8 cellular contexts compared by ENCODE assay signal in the genomic region with DNA sequence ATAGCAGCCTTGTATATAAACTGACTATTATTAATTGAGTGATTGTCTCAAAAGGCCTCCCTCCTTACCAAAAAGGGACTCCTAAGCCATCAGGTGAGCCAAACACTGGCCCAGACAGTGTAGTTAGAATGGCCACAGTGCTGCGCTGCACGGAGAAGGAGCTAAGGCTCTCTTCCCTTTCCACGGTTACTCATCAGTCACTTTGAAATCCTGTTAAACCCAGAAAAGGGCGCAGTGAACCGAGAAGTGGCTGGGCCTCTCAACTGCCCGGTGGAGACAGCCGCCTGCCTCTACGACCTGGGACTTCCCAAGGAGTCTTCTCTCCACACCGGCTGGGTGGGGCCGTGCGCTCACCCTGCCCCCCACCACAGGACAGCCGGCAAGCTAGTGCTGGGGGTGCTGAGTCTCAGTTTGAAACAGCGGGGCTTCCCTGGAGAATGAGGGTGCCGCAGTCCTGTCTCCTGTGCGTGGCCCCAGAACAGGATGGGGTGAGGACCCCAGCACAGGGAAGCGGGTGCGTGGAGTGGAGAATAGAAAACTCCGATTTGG. TPM values are rescaled to one million over a fixed set of nuclear protein-coding genes. Genes with fewer than 3 reads are reported as not detected.
DNase-seq lines count a peak whose midpoint lies in the region; ATAC-seq and TF ChIP-seq lines count a peak whose summit lies in the region.

No MANE protein-coding gene starts in this region.

- ATAC-seq in HG03378 (IDR thresholded peaks at IDR 0.05; ENCODE audit: unreplicated experiment): peak; percentile 27
- ATAC-seq in lung (ENCODE audit: insufficient read depth, low FRiP score): no peak

- H3K36me3 ChIP-seq in SK-N-MC (ENCODE audit: insufficient read depth, low read length) (no peaks in the 10 kb centered on the region), lung (ENCODE audit: control insufficient read depth in 2 of 2, insufficient read depth in 2 of 2, low read length in 2 of 2) (peaks cover 0 to 6% of the 10 kb centered on the region in 2 donors), stomach (peaks cover 0 to 10% (median 2%) of the 10 kb centered on the region in 4 donors)

- H3K27ac ChIP-seq in SK-N-MC: no peak overlapping the region; the same call in 1 of the 2 replicates
- peak overlapping the region; percentile 98 for H3K27ac ChIP-seq in coronary artery
- peak overlapping the region; percentile 99 to 100 for H3K27ac ChIP-seq in lung (ENCODE audit: low read depth in 1 of 2, low read length in 1 of 2)
- H3K27ac ChIP-seq in stomach: peak overlapping the region; percentile 95 to 100 (median 99)

- 0 to 1% methylated on average over 18 of the region's 18 CpGs for WGBS in lung, 2 donors
- 0 to 1% (median 1%) methylated on average over 13 to 18 of the region's 18 CpGs for WGBS in stomach, 5 donors

- H3K4me3 ChIP-seq in SK-N-MC: peak overlapping the region; percentile 90
- H3K4me3 ChIP-seq in coronary artery: peak overlapping the region; percentile 94
- peak overlapping the region; percentile 99 for H3K4me3 ChIP-seq in lung
- peak overlapping the region; percentile 78 to 98 (median 94) for H3K4me3 ChIP-seq in stomach

- H3K4me1 ChIP-seq in lung (ENCODE audit: control insufficient read depth in 2 of 2, insufficient read depth in 2 of 2, low read length in 2 of 2) (peaks cover 6 to 18% of the 10 kb centered on the region in 2 donors), stomach (peaks cover 33 to 74% (median 57%) of the 10 kb centered on the region in 4 donors)

- TF ChIP-seq CTCF in coronary artery (IDR thresholded peaks at IDR 0.05) (no peak), lung (IDR thresholded peaks at IDR 0.05; ENCODE audit: control extremely low read depth, extremely low read depth) (no peak), stomach (IDR thresholded peaks at IDR 0.05) (no peak)

- H3K27me3 ChIP-seq in lung (ENCODE audit: control insufficient read depth, insufficient read depth) (no peaks in the 10 kb centered on the region), stomach (no peaks in the 10 kb centered on the region)

- peak; percentile 42 to 51 for DNase-seq in activated CD4-positive, alpha-beta T cell treated with anti-CD3 and anti-CD28 coated beads for 4 hours
- DNase-seq in activated CD4-positive, alpha-beta T cell treated with anti-CD3 and anti-CD28 coated beads for 1 hour: no peak
- no peak for DNase-seq in SK-N-MC (ENCODE audit: low read depth, low spot score)
- no peak for DNase-seq in coronary artery (ENCODE audit: low spot score)
- no peak for DNase-seq in lung (ENCODE audit: low spot score)
- no peak for DNase-seq in stomach
- DNase-seq in activated gamma-delta T cell (lab: John Stamatoyannopoulos, UW): no peak

- H3K9ac ChIP-seq in SK-N-MC (ENCODE audit: insufficient read length): peak overlapping the region; percentile 88

- TF ChIP-seq EP300 in stomach (IDR thresholded peaks at IDR 0.05): no peak

- intact Hi-C loops in stomach (cut with DNase I; ENCODE audit: low total_unique reads): no loop called here

- H3K9me3 ChIP-seq in SK-N-MC (ENCODE audit: low read depth, low read length): no peaks in the 10 kb centered on the region
- no peaks in the 10 kb centered on the region for H3K9me3 ChIP-seq in lung (ENCODE audit: control insufficient read depth in 2 of 2, insufficient read depth in 1 of 2, low read length in 1 of 2)
- H3K9me3 ChIP-seq in stomach: no peaks in the 10 kb centered on the region

- TF ChIP-seq POLR2A in stomach (IDR thresholded peaks at IDR 0.05): no peak

RNA-seq across cellular contexts. Expression of gene MYH9, which starts 1.3 kb away (rescaled TPM):
- total RNA-seq in lung (100 to 1,000 TPM; 398 to 667 TPM), stomach (100 to 1,000 TPM; 155 to 620 (median 272) TPM)
- polyA plus RNA-seq in lung (100 to 1,000 TPM; 184 to 266 TPM), stomach (10 to 100 TPM; 46.7 to 79.3 (median 54.3) TPM)

Comparison
In these comparisons a context has a peak if more than half of its experiments do, and no peak if none do; other contexts are left out.
1. DNase-seq: peak in activated CD4-positive, alpha-beta T cell treated with anti-CD3 and anti-CD28 coated beads for 4 hours (2 of 2); none in activated CD4-positive, alpha-beta T cell treated with anti-CD3 and anti-CD28 coated beads for 1 hour (single experiment), SK-N-MC (single experiment), coronary artery (single experiment), lung (single experiment), stomach (single experiment) and activated gamma-delta T cell (single experiment).
2. Peak in every context shown above with its lines, with median percentiles within 50 percentile points of each other: H3K4me3 ChIP-seq.